In genomic region chr12:62269464-62270228, GRCh38 we compare ENCODE assay signal across 28 cellular contexts. TPM values are rescaled to one million over a fixed set of nuclear protein-coding genes. Genes with fewer than 3 reads are reported as not detected.
DNase-seq lines count a peak whose midpoint lies in the region; ATAC-seq and TF ChIP-seq lines count a peak whose summit lies in the region.
"Had no signal": no experiment of that assay in that cellular context is flagged by ENCODE, and none has a peak within 500 bp of the region (broad histone marks: within the 10 kb centered on the region; RNA-seq: fewer than 3 reads in every experiment).

No MANE protein-coding gene starts in this region.

- peaks cover 97% of the 10 kb centered on the region for H3K79me2 ChIP-seq in fibroblast of lung (ENCODE audit: control insufficient read depth, insufficient read depth, low read length)

- H3K9ac ChIP-seq in fibroblast of lung (ENCODE audit: insufficient read depth, low read length) = no peak overlapping the region

- intact Hi-C loops in Right ventricle myocardium inferior (cut with DNase I) (no loop called here), heart left ventricle (cut with DNase I) (loop anchor here in 4 of 10 donors (10.0 kb wide), 3 partner anchors 45 to 105 kb away; no protein-coding TSS in a partner anchor)

- TF ChIP-seq CTCF in heart left ventricle (IDR thresholded peaks at IDR 0.05) (no peak), fibroblast of lung (conservative IDR thresholded peaks at IDR 0.05 in 1 of 2, IDR thresholded peaks at IDR 0.05 in 1 of 2; ENCODE audit: low read depth in 1 of 2, low read length in 2 of 2) (no peak)

- no peak overlapping the region for H2AFZ ChIP-seq in fibroblast of lung (ENCODE audit: low read length)

- H3K36me3 ChIP-seq in heart left ventricle (no peaks in the 10 kb centered on the region), fibroblast of lung (ENCODE audit: control insufficient read depth, insufficient read depth, low read length) (no peaks in the 10 kb centered on the region)
- H3K36me3 ChIP-seq: right atrium auricular region, SJSA1, spleen, WERI-Rb-1 had no signal

- H3K27ac ChIP-seq in heart left ventricle = no peak overlapping the region
- H3K27ac ChIP-seq in fibroblast of lung (ENCODE audit: insufficient read depth, low read length) = peak overlapping the region; percentile 68
- H3K27ac ChIP-seq: right atrium auricular region, SJSA1, testis, WERI-Rb-1 had no signal

- H3K9me3 ChIP-seq in heart left ventricle (no peaks in the 10 kb centered on the region), T-helper 17 cell (ENCODE audit: control insufficient read depth, low read length, poor library complexity, severe bottlenecking) (no peaks in the 10 kb centered on the region), fibroblast of lung (ENCODE audit: control insufficient read depth, insufficient read depth, low read depth, low read length) (no peaks in the 10 kb centered on the region)
- H3K9me3 ChIP-seq: right atrium auricular region, SJSA1, spleen, testis had no signal

- H3K36me3 Mint-ChIP-seq in T-helper 17 cell (ENCODE audit: low read depth) = no peaks in the 10 kb centered on the region
- peaks cover 43% of the 10 kb centered on the region for H3K36me3 Mint-ChIP-seq in activated CD4-positive, alpha-beta T cell treated with anti-CD3 and anti-CD28 coated beads, Interleukin-2, amount 10 ng/mL, durations not matched to agents 7 days and 5 days (ENCODE audit: low read depth)

- peaks cover 3 to 99% (median 67%) of the 10 kb centered on the region in 12 donors for H3K4me1 ChIP-seq in heart left ventricle
- H3K4me1 ChIP-seq in fibroblast of lung (ENCODE audit: control insufficient read depth, extremely low read depth, insufficient read depth, low read length) = peaks cover 5% of the 10 kb centered on the region

- WGBS in heart left ventricle, 4 donors = 79 to 92% (median 90%) methylated on average over 3 of the region's 3 CpGs

- POLR2A ChIA-PET in activated CD4-positive, alpha-beta T cell treated with anti-CD3 and anti-CD28 coated beads, Interleukin-2, amount 10 ng/mL, durations not matched to agents 7 days and 5 days (lab: Charles Lee) = no interaction called here

- H3K4me2 ChIP-seq in fibroblast of lung (ENCODE audit: extremely low read depth, insufficient read depth, low read length) = peak overlapping the region; percentile 48

- no peak for TF ChIP-seq POLR2A in heart left ventricle (IDR thresholded peaks at IDR 0.05)

- no peak overlapping the region for H3K4me3 Mint-ChIP-seq in T-helper 17 cell
- no peak overlapping the region for H3K4me3 Mint-ChIP-seq in activated CD4-positive, alpha-beta T cell treated with anti-CD3 and anti-CD28 coated beads, Interleukin-2, amount 10 ng/mL, durations not matched to agents 7 days and 5 days
- H3K4me3 Mint-ChIP-seq: activated naive CD4-positive, alpha-beta T cell treated with anti-CD3 and anti-CD28 coated beads, Interleukin-2, amount 10 ng/mL, durations not matched to agents 7 days and 5 days; activated T-helper 1 cell treated with anti-CD3 and anti-CD28 coated beads, Interleukin-12 subunit alpha, Interleukin-12 subunit beta, Interleukin-2, Interleukin-4 antibody, amounts not matched to agents 30 ng/mL and 10 ng/mL and 1 ng/mL, durations not matched to agents 14 hours and 24 hours and 36 hours; memory B cell had no signal

- DNase-seq in Right ventricle myocardium inferior (ENCODE audit: missing footprints) = peak; percentile 15
- DNase-seq in heart left ventricle = no peak
- DNase-seq in T-helper 17 cell = no peak
- no peak for DNase-seq in fibroblast of lung (ENCODE audit: low read depth in 2 of 2)
- DNase-seq in hypothalamus (lab: John Stamatoyannopoulos, UW) = no peak
- no peak for DNase-seq in activated CD4-positive, alpha-beta T cell treated with anti-CD3 and anti-CD28 coated beads, Interleukin-2, amount 10 ng/mL, durations not matched to agents 7 days and 5 days
- DNase-seq: ACHN; activated CD4-positive, alpha-beta T cell treated with anti-CD3 and anti-CD28 coated beads for 48 hours; activated naive CD4-positive, alpha-beta T cell treated with anti-CD3 and anti-CD28 coated beads, Interleukin-2, amount 10 ng/mL, durations not matched to agents 7 days and 5 days; anterior cingulate cortex; Calu3; DMS79 treated with DMSO at 0.1 percent for 48 hours; effector CD4-positive, alpha-beta T cell; GDM1; NCI-H1092 treated with DMSO at 0.1 percent for 48 hours; NCI-H1694 treated with DMSO at 0.1 percent for 48 hours; NCI-H510A; posterior cingulate gyrus; spleen; stimulated activated CD4-positive, alpha-beta T cell treated with anti-CD3 and anti-CD28 coated beads, Interleukin-2, amount 100 ng/mL, for 24 hours; testis; WERI-Rb-1 had no signal

- CTCF ChIA-PET in activated CD4-positive, alpha-beta T cell treated with anti-CD3 and anti-CD28 coated beads, Interleukin-2, amount 10 ng/mL, durations not matched to agents 7 days and 5 days (lab: Charles Lee) = interaction anchor here (0.6 kb wide), 1 partner anchor 281 kb away, joined by 3 read pairs; no protein-coding TSS in a partner anchor

- ATAC-seq in Right ventricle myocardium inferior (no peak), heart left ventricle (no peak), T-helper 17 cell (no peak), GM21528 (IDR thresholded peaks at IDR 0.05; ENCODE audit: low FRiP score, unreplicated experiment) (no peak)

- H3K4me1 Mint-ChIP-seq in T-helper 17 cell = peaks cover 60% of the 10 kb centered on the region
- H3K4me1 Mint-ChIP-seq in activated CD4-positive, alpha-beta T cell treated with anti-CD3 and anti-CD28 coated beads, Interleukin-2, amount 10 ng/mL, durations not matched to agents 7 days and 5 days = peaks cover 80% of the 10 kb centered on the region

- no peaks in the 10 kb centered on the region for H3K27me3 Mint-ChIP-seq in T-helper 17 cell
- no peaks in the 10 kb centered on the region for H3K27me3 Mint-ChIP-seq in activated CD4-positive, alpha-beta T cell treated with anti-CD3 and anti-CD28 coated beads, Interleukin-2, amount 10 ng/mL, durations not matched to agents 7 days and 5 days
- H3K27me3 Mint-ChIP-seq: activated naive CD4-positive, alpha-beta T cell treated with anti-CD3 and anti-CD28 coated beads, Interleukin-2, amount 10 ng/mL, durations not matched to agents 7 days and 5 days; memory B cell; stimulated activated naive CD8-positive, alpha-beta T cell treated with anti-CD3 and anti-CD28 coated beads, Interleukin-15, Interleukin-2, amounts not matched to agents 100 ng/mL and 50 ng/mL, for 24 hours had no signal

- H3K27me3 ChIP-seq in heart left ventricle (no peaks in the 10 kb centered on the region), fibroblast of lung (ENCODE audit: control insufficient read depth, insufficient read depth, low read length) (no peaks in the 10 kb centered on the region)
- H3K27me3 ChIP-seq: right atrium auricular region, SJSA1, spleen, testis had no signal

- peak overlapping the region; percentile 81 for H3K27ac Mint-ChIP-seq in T-helper 17 cell
- H3K27ac Mint-ChIP-seq in activated CD4-positive, alpha-beta T cell treated with anti-CD3 and anti-CD28 coated beads, Interleukin-2, amount 10 ng/mL, durations not matched to agents 7 days and 5 days = no peak overlapping the region
- H3K27ac Mint-ChIP-seq: activated naive CD4-positive, alpha-beta T cell treated with anti-CD3 and anti-CD28 coated beads, Interleukin-2, amount 10 ng/mL, durations not matched to agents 7 days and 5 days; activated T-helper 1 cell treated with anti-CD3 and anti-CD28 coated beads, Interleukin-12 subunit alpha, Interleukin-12 subunit beta, Interleukin-2, Interleukin-4 antibody, amounts not matched to agents 30 ng/mL and 10 ng/mL and 1 ng/mL, durations not matched to agents 14 hours and 24 hours and 36 hours had no signal

- H3K9me3 Mint-ChIP-seq in activated CD4-positive, alpha-beta T cell treated with anti-CD3 and anti-CD28 coated beads, Interleukin-2, amount 10 ng/mL, durations not matched to agents 7 days and 5 days = no peaks in the 10 kb centered on the region
- H3K9me3 Mint-ChIP-seq: activated naive CD4-positive, alpha-beta T cell treated with anti-CD3 and anti-CD28 coated beads, Interleukin-2, amount 10 ng/mL, durations not matched to agents 7 days and 5 days; activated T-helper 1 cell treated with anti-CD3 and anti-CD28 coated beads, Interleukin-12 subunit alpha, Interleukin-12 subunit beta, Interleukin-2, Interleukin-4 antibody, amounts not matched to agents 30 ng/mL and 10 ng/mL and 1 ng/mL, durations not matched to agents 14 hours and 24 hours and 36 hours; memory B cell; stimulated activated naive CD8-positive, alpha-beta T cell treated with anti-CD3 and anti-CD28 coated beads, Interleukin-15, Interleukin-2, amounts not matched to agents 100 ng/mL and 50 ng/mL, for 24 hours had no signal

- H4K20me1 ChIP-seq in fibroblast of lung (ENCODE audit: control insufficient read depth, extremely low read depth, insufficient read depth, low read length) = no peaks in the 10 kb centered on the region

- no peak overlapping the region for H3K4me3 ChIP-seq in heart left ventricle
- H3K4me3 ChIP-seq in fibroblast of lung (replicated peaks in 1 of 4; ENCODE audit: control extremely low read depth in 1 of 4, insufficient read depth in 1 of 4, low read depth in 3 of 4, low read length in 4 of 4) = no peak overlapping the region
- H3K4me3 ChIP-seq: right atrium auricular region, SJSA1, spleen, testis had no signal

RNA-seq across cellular contexts. Expression of gene USP15, which starts 9.4 kb away (rescaled TPM):
- total RNA-seq in Right ventricle myocardium inferior = 50.7 TPM
- total RNA-seq in heart left ventricle = 10 to 100 TPM; 33.3 to 69.7 (median 62.2) TPM
- polyA plus RNA-seq in heart left ventricle = 10 to 100 TPM; 36.1 to 44.7 TPM
- total RNA-seq in T-helper 17 cell = 100 to 1,000 TPM; 186 to 222 TPM
- total RNA-seq in fibroblast of lung = 40.6 and 57.6 TPM in 2 replicates
- 63.1 and 64.3 TPM in 2 replicates for polyA plus RNA-seq in fibroblast of lung
- polyA plus RNA-seq in fibroblast of lung (2012) = 43.9 and 44.7 TPM in 2 replicates
- 10.7 and 17.4 TPM in 2 replicates for polyA minus RNA-seq in fibroblast of lung (ENCODE audit: low replicate concordance)
- 100 to 1,000 TPM; 162 to 167 TPM for total RNA-seq in activated CD4-positive, alpha-beta T cell treated with anti-CD3 and anti-CD28 coated beads, Interleukin-2, amount 10 ng/mL, durations not matched to agents 7 days and 5 days
